Comparison of ENCODE assay signal across 1 cellular context in genomic region chr10:132392184-132392800, GRCh38.
TF ChIP-seq lines count a peak whose summit lies in the region.

No MANE protein-coding gene starts in this region.

TF ChIP-seq in GM12878, 131 proteins besides CTCF, POLR2A, EP300 and RAD21:
- TF ChIP-seq ZNF687 (IDR thresholded peaks at IDR 0.05) (no peak), HDGF (IDR thresholded peaks at IDR 0.05) (0 out of 2 replicates have a peak, but pooled peaks have one; percentile 46), ZNF207 (IDR thresholded peaks at IDR 0.05; ENCODE audit: borderline replicate concordance) (no peak), ZNF384 (IDR thresholded peaks at IDR 0.05; ENCODE audit: borderline replicate concordance, low read depth, low read length) (no peak), BHLHE40 (IDR thresholded peaks at IDR 0.05; ENCODE audit: borderline replicate concordance in 1 of 2, low read depth in 2 of 2, low read length in 1 of 2) (no peak), RUNX3 (IDR thresholded peaks at IDR 0.05; ENCODE audit: low read length) (no peak), MTA2 (IDR thresholded peaks at IDR 0.05; ENCODE audit: low read depth) (no peak)
